ENCODE assay signal across 10 cellular contexts in genomic region chr20:33647603-33648395, GRCh38. TPM values are rescaled to one million over a fixed set of nuclear protein-coding genes. Genes with fewer than 3 reads are reported as not detected.
DNase-seq lines count a peak whose midpoint lies in the region; ATAC-seq and TF ChIP-seq lines count a peak whose summit lies in the region.
"Had no signal": no experiment of that assay in that cellular context is flagged by ENCODE, and none has a peak within 500 bp of the region (broad histone marks: within the 10 kb centered on the region; RNA-seq: fewer than 3 reads in every experiment).

No MANE protein-coding gene starts in this region.

- peak overlapping the region; percentile 87 to 90 for H3K27ac ChIP-seq in esophagus (ENCODE audit: low read depth in 2 of 2, low read length in 1 of 2)

- 48 to 52% methylated on average over 11 of the region's 11 CpGs for WGBS in esophagus, 2 donors

- H3K4me3 ChIP-seq in esophagus (ENCODE audit: low read depth in 1 of 2, low read length in 2 of 2) (no peak overlapping the region), skeletal muscle satellite cell (ENCODE audit: low read length) (peak overlapping the region; percentile 9)
- H3K4me3 ChIP-seq: smooth muscle cell had no signal

- H3K9ac ChIP-seq in skeletal muscle satellite cell (ENCODE audit: low read depth, low read length): no peak overlapping the region

- H3K9me3 ChIP-seq in esophagus (ENCODE audit: control insufficient read depth in 2 of 2, insufficient read depth in 1 of 2, low read depth in 1 of 2, low read length in 1 of 2): no peaks in the 10 kb centered on the region
- H3K9me3 ChIP-seq in skeletal muscle satellite cell (replicated peaks; ENCODE audit: low read length): no peaks in the 10 kb centered on the region

- H3K27me3 ChIP-seq in esophagus (ENCODE audit: control insufficient read depth in 1 of 2, insufficient read depth in 2 of 2, low read length in 2 of 2): no peaks in the 10 kb centered on the region
- peaks cover 27% of the 10 kb centered on the region for H3K27me3 ChIP-seq in skeletal muscle satellite cell (ENCODE audit: control insufficient read depth, insufficient read depth, low read length)

- H3K36me3 ChIP-seq in esophagus (ENCODE audit: control insufficient read depth in 2 of 2, insufficient read depth in 2 of 2, low read length in 1 of 2) (peaks cover 0 to 10% of the 10 kb centered on the region in 2 donors), skeletal muscle satellite cell (ENCODE audit: insufficient read depth, low read length) (peaks cover 17% of the 10 kb centered on the region)

- TF ChIP-seq POLR2A in erythroblast (IDR thresholded peaks at IDR 0.05; ENCODE audit: low read length): no peak

- DNase-seq in erythroblast (lab: John Stamatoyannopoulos, UW) (no peak), GDM1 (lab: John Stamatoyannopoulos, UW) (no peak)
- DNase-seq in activated CD8-positive, alpha-beta memory T cell treated with anti-CD3 and anti-CD28 coated beads for 24 hours: no peak
- DNase-seq: activated gamma-delta T cell treated with Interleukin-2 at 50 U/mL for 16 hours had no signal

- peak; percentile 66 for ATAC-seq in GM18909 (IDR thresholded peaks at IDR 0.05; ENCODE audit: poor library complexity, unreplicated experiment)
- ATAC-seq in HG03196 (IDR thresholded peaks at IDR 0.05; ENCODE audit: unreplicated experiment): peak; percentile 53
- no peak for ATAC-seq in HG03342 (IDR thresholded peaks at IDR 0.05; ENCODE audit: unreplicated experiment)

- peak overlapping the region; percentile 74 for H3K4me2 ChIP-seq in skeletal muscle satellite cell (ENCODE audit: low read length)
- H3K4me2 ChIP-seq: smooth muscle cell had no signal

- H3K4me1 ChIP-seq in esophagus (ENCODE audit: control insufficient read depth in 2 of 2, insufficient read depth in 2 of 2, low read length in 1 of 2) (peaks cover 17 to 29% of the 10 kb centered on the region in 2 donors), skeletal muscle satellite cell (ENCODE audit: control insufficient read depth, insufficient read depth, low read length) (peaks cover 25% of the 10 kb centered on the region)

RNA-seq across cellular contexts. Expression of gene C20orf144, which starts 14.3 kb away (rescaled TPM):
- polyA plus RNA-seq in esophagus: under 1 TPM; 0.02 to 0.04 TPM
- 0.22 TPM in 1 of 2 replicates, not detected in the other for total RNA-seq in skeletal muscle satellite cell (2012; rRNA removed)

RNA-seq across cellular contexts. Expression of gene ACTL10, which starts 18.9 kb away (rescaled TPM):
- polyA plus RNA-seq in esophagus: 1 to 10 TPM; 1.4 to 2.8 TPM
- total RNA-seq in skeletal muscle satellite cell (2012; rRNA removed): 3.5 and 4.2 TPM in 2 replicates

RNA-seq across cellular contexts. Expression of gene NECAB3, which starts 26.4 kb away (rescaled TPM):
- polyA plus RNA-seq in esophagus: 10 to 100 TPM; 13.5 to 18.4 TPM
- 11.4 and 12.7 TPM in 2 replicates for total RNA-seq in skeletal muscle satellite cell (2012; rRNA removed)

RNA-seq across cellular contexts. Expression of gene E2F1, which starts 38.4 kb away (rescaled TPM):
- 1 to 10 TPM; 6.4 to 6.7 TPM for polyA plus RNA-seq in esophagus
- 4.8 and 7.2 TPM in 2 replicates for total RNA-seq in skeletal muscle satellite cell (2012; rRNA removed)
